In genomic region chr4:81528979-81529378, GRCh38 we compare ENCODE assay signal across 4 cellular contexts. TPM values are rescaled to one million over a fixed set of nuclear protein-coding genes. Genes with fewer than 3 reads are reported as not detected.
"Had no signal": no experiment of that assay in that cellular context is flagged by ENCODE, and none has a peak within 500 bp of the region (broad histone marks: within the 10 kb centered on the region; RNA-seq: fewer than 3 reads in every experiment).

No MANE protein-coding gene starts in this region.

- DNase-seq: GDM1, GF-D8 had no signal

- ATAC-seq: GM12878 had no signal

- H3K4me3 ChIP-seq: GM12878 had no signal

RNA-seq across cellular contexts. Expression of gene RASGEF1B, which starts 57.3 kb away (rescaled TPM):
- total RNA-seq: G401 had no signal
